ENCODE assay signal across 8 cellular contexts in the genomic region with DNA sequence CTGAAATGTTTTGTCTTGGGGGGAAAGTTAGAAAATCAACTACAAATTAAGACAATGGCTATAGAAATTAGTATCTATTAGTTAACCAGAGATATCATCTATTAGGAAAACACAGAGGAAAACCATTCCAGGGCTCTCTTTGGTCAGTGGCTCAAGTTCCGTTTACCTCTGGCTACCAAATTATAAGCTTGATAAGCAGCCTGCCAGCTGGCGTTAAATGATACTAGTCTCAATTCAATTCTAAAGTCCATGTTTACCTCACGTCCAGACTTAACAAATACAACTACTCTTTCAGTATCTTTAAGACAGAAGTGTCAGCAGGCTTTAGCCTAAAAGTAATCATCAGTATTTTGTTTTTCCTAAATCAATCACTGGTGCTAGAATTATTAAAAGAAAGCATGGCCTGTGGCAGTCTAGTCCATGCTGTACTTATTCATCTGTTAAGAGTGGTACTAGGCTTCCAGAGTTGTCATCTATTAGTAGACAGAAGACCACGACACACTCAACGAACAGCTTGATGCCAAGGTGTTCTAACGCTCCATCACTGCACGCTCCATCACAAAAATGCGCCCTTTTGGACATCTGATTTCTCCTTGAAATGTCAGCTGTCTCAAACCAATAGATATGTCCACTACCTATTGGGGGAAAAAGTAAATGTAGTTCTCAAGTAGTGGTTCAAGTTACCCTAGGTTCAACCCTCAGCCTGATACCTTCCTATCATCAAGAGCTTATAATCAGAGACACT. TPM values are rescaled to one million over a fixed set of nuclear protein-coding genes. Genes with fewer than 3 reads are reported as not detected.
DNase-seq lines count a peak whose midpoint lies in the region; ATAC-seq and TF ChIP-seq lines count a peak whose summit lies in the region.

No MANE protein-coding gene starts in this region.

- WGBS in heart left ventricle, 4 donors, result 6 to 14% (median 7%) methylated on average over 8 of the region's 8 CpGs

- no peaks in the 10 kb centered on the region for H3K27me3 ChIP-seq in heart left ventricle
- H3K27me3 ChIP-seq in mucosa of rectum (ENCODE audit: control insufficient read depth in 2 of 2, insufficient read depth in 2 of 2, low read length in 2 of 2), result no peaks in the 10 kb centered on the region

- DNase-seq in heart left ventricle, result no peak
- no peak for DNase-seq in left ventricle myocardium superior
- peak; percentile 30 for DNase-seq in NCI-H748 (lab: John Stamatoyannopoulos, UW; ENCODE audit: unreplicated experiment)
- no peak for DNase-seq in central memory CD8-positive, alpha-beta T cell (ENCODE audit: low spot score in 2 of 2)
- no peak for DNase-seq in inferior parietal cortex (ENCODE audit: extremely low spot score)
- no peak for DNase-seq in T1000 (lab: John Stamatoyannopoulos, UW)

- no peaks in the 10 kb centered on the region for H3K27me3 Mint-ChIP-seq in central memory CD8-positive, alpha-beta T cell

- H3K27ac Mint-ChIP-seq in central memory CD8-positive, alpha-beta T cell (ENCODE audit: low read depth), result peak overlapping the region; percentile 99

- peak overlapping the region; percentile 87 to 99 (median 96) for H3K27ac ChIP-seq in heart left ventricle
- peak overlapping the region; percentile 99 for H3K27ac ChIP-seq in mucosa of rectum (ENCODE audit: low read depth in 2 of 2, low read length in 2 of 2)

- peak overlapping the region; percentile 95 for H3K4me3 Mint-ChIP-seq in central memory CD8-positive, alpha-beta T cell

- H3K4me1 ChIP-seq in heart left ventricle (peaks cover 0 to 68% (median 42%) of the 10 kb centered on the region in 12 donors), mucosa of rectum (ENCODE audit: control insufficient read depth in 2 of 2, insufficient read depth in 2 of 2, low read length in 2 of 2) (peaks cover 22 to 37% of the 10 kb centered on the region in 2 donors)

- H3K36me3 ChIP-seq in heart left ventricle, result peaks cover 0 to 7% (median 5%) of the 10 kb centered on the region in 9 donors
- H3K36me3 ChIP-seq in mucosa of rectum (ENCODE audit: control insufficient read depth in 2 of 2, insufficient read depth in 2 of 2, low read length in 2 of 2), result peaks cover 5 to 6% of the 10 kb centered on the region in 2 donors

- peak overlapping the region; percentile 98 to 99 for H3K9ac ChIP-seq in mucosa of rectum (ENCODE audit: low read depth in 1 of 2, low read length in 2 of 2)

- TF ChIP-seq CTCF in heart left ventricle (IDR thresholded peaks at IDR 0.05), result no peak

- ATAC-seq in heart left ventricle (no peak), left ventricle myocardium superior (no peak), GM18520 (IDR thresholded peaks at IDR 0.05; ENCODE audit: unreplicated experiment) (no peak)
- no peak for ATAC-seq in central memory CD8-positive, alpha-beta T cell (replicated peaks; ENCODE audit: extremely low read depth, poor library complexity, severe bottlenecking)

- H3K9me3 Mint-ChIP-seq in central memory CD8-positive, alpha-beta T cell, result no peaks in the 10 kb centered on the region

- peaks cover 56% of the 10 kb centered on the region for H3K4me1 Mint-ChIP-seq in central memory CD8-positive, alpha-beta T cell

- intact Hi-C loops in heart left ventricle (cut with DNase I) (loop anchor here in 9 of 10 donors (1.0 to 10.0 kb wide), 7 partner anchors 279 to 357 kb away; no protein-coding TSS in a partner anchor), left ventricle myocardium superior (cut with micrococcal nuclease) (no loop called here)

- peak overlapping the region; percentile 66 to 99 (median 90) for H3K4me3 ChIP-seq in heart left ventricle
- peak overlapping the region; percentile 96 to 99 for H3K4me3 ChIP-seq in mucosa of rectum (ENCODE audit: low read length in 2 of 2)

- H3K9me3 ChIP-seq in heart left ventricle (peaks cover 0 to 2% (median 0%) of the 10 kb centered on the region in 12 donors), mucosa of rectum (ENCODE audit: control insufficient read depth in 2 of 2, low read length in 2 of 2) (no peaks in the 10 kb centered on the region)

- peaks cover 40% of the 10 kb centered on the region for H3K36me3 Mint-ChIP-seq in central memory CD8-positive, alpha-beta T cell (ENCODE audit: insufficient read depth)

- no peak for TF ChIP-seq POLR2A in heart left ventricle (IDR thresholded peaks at IDR 0.05)

RNA-seq across cellular contexts. Expression of a gene that starts 1.5 kb away (rescaled TPM):
- total RNA-seq in heart left ventricle (10 to 100 TPM; 24.7 to 95.2 (median 60.6) TPM), left ventricle myocardium superior (80.3 TPM)
- 10 to 100 TPM; 27.5 to 38.5 TPM for polyA plus RNA-seq in heart left ventricle
